Comparison of ENCODE assay signal across 1 cellular context in the genomic region with DNA sequence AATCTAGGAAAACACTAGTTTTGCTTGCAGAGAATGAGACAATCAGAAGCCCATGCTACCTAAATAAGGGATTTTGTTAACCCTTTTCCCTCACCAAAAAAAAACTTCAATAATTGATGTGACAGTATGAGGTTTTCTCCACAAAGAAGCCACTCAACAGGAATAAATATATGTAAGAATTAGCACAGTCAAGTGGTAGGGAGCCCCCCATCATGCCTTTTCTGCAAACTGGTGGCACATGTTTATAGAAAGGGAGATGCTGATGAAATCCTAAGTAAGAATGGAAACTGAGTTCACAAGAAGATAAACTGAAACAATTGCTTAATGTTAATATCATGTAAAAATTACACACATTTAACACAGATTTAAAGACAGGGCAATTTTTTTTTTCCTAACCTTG.
A peak's percentile ranks its signal among the peaks of the same experiment; 100 is the strongest.
TF ChIP-seq lines count a peak whose summit lies in the region.

No MANE protein-coding gene starts in this region.

TF ChIP-seq in IMR-90, 13 proteins besides CTCF, POLR2A, EP300 and RAD21:
- TF ChIP-seq CEBPB (IDR thresholded peaks at IDR 0.05; ENCODE audit: low read depth, low read length) (0 out of 2 replicates have a peak, but pooled peaks have one; percentile 2), FOS (IDR thresholded peaks at IDR 0.05; ENCODE audit: low read depth, low read length) (no peak), RCOR1 (IDR thresholded peaks at IDR 0.05; ENCODE audit: insufficient replicate concordance, low read length) (no peak), MAFK (IDR thresholded peaks at IDR 0.05; ENCODE audit: low read depth, low read length) (no peak), BHLHE40 (IDR thresholded peaks at IDR 0.05; ENCODE audit: low read depth, low read length) (no peak)
- TF ChIP-seq, protein P1, sequence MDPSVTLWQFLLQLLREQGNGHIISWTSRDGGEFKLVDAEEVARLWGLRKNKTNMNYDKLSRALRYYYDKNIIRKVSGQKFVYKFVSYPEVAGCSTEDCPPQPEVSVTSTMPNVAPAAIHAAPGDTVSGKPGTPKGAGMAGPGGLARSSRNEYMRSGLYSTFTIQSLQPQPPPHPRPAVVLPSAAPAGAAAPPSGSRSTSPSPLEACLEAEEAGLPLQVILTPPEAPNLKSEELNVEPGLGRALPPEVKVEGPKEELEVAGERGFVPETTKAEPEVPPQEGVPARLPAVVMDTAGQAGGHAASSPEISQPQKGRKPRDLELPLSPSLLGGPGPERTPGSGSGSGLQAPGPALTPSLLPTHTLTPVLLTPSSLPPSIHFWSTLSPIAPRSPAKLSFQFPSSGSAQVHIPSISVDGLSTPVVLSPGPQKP (IDR thresholded peaks at IDR 0.05; ENCODE audit: borderline replicate concordance, low read depth, low read length) = no peak
